8 cellular contexts compared by ENCODE assay signal in genomic region chr22:42270512-42271190, GRCh38. TPM values are rescaled to one million over a fixed set of nuclear protein-coding genes. Genes with fewer than 3 reads are reported as not detected.
DNase-seq lines count a peak whose midpoint lies in the region; ATAC-seq and TF ChIP-seq lines count a peak whose summit lies in the region.

Gene TCF20, minus strand, starts transcription at chr22:42270653. Its CDS starts 55,348 bp downstream, at chr22:42215305.

- WGBS in ectodermal cell, 2 experiments = 20 to 21% methylated on average over 90 of the region's 90 CpGs
- WGBS in lung, 2 donors = 7 to 14% methylated on average over 45 to 90 of the region's 90 CpGs

- H3K9me3 ChIP-seq in ectodermal cell (ENCODE audit: control insufficient read depth, low read length) (no peaks in the 10 kb centered on the region), lung (ENCODE audit: control insufficient read depth in 2 of 2, insufficient read depth in 1 of 2, low read length in 1 of 2) (no peaks in the 10 kb centered on the region)

- H3K4me3 Mint-ChIP-seq in activated CD8-positive, alpha-beta T cell treated with anti-CD3 and anti-CD28 coated beads for 36 hours = peak within 1 kb of the TSS; percentile 91

- H3K9me3 Mint-ChIP-seq in activated CD8-positive, alpha-beta T cell treated with anti-CD3 and anti-CD28 coated beads for 36 hours = no peaks in the 10 kb centered on the region

- H3K27ac Mint-ChIP-seq in activated CD8-positive, alpha-beta T cell treated with anti-CD3 and anti-CD28 coated beads for 36 hours = peak within 1 kb of the TSS; percentile 73

- H3K36me3 Mint-ChIP-seq in activated CD8-positive, alpha-beta T cell treated with anti-CD3 and anti-CD28 coated beads for 36 hours (ENCODE audit: low read depth) = peaks cover 20% of the 10 kb centered on the region

- intact Hi-C loops in activated CD8-positive, alpha-beta T cell treated with anti-CD3 and anti-CD28 coated beads for 36 hours (cut with micrococcal nuclease) = no loop called here

- POLR2A ChIA-PET in activated CD8-positive, alpha-beta T cell treated with anti-CD3 and anti-CD28 coated beads for 36 hours (lab: Charles Lee) = no interaction called here

- H3K4me1 ChIP-seq in ectodermal cell (ENCODE audit: control insufficient read depth, insufficient read depth, low read length) (peaks cover 33% of the 10 kb centered on the region), lung (ENCODE audit: control insufficient read depth in 2 of 2, insufficient read depth in 2 of 2, low read length in 2 of 2) (peaks cover 0 to 4% of the 10 kb centered on the region in 2 donors)

- H3K27me3 Mint-ChIP-seq in activated CD8-positive, alpha-beta T cell treated with anti-CD3 and anti-CD28 coated beads for 36 hours = no peaks in the 10 kb centered on the region

- ATAC-seq in GM18907 (IDR thresholded peaks at IDR 0.05; ENCODE audit: unreplicated experiment) (peak; percentile 63), HG03159 (IDR thresholded peaks at IDR 0.05; ENCODE audit: unreplicated experiment) (peak; percentile 61), lung (ENCODE audit: insufficient read depth, low FRiP score) (peak; percentile 73)
- peak; percentile 82 for ATAC-seq in activated CD8-positive, alpha-beta T cell treated with anti-CD3 and anti-CD28 coated beads for 36 hours

- peaks cover 30% of the 10 kb centered on the region for H3K4me1 Mint-ChIP-seq in activated CD8-positive, alpha-beta T cell treated with anti-CD3 and anti-CD28 coated beads for 36 hours (ENCODE audit: low read depth)

- TF ChIP-seq CTCF in activated CD8-positive, alpha-beta T cell treated with anti-CD3 and anti-CD28 coated beads for 36 hours (IDR thresholded peaks at IDR 0.05) = no peak
- TF ChIP-seq CTCF in lung (IDR thresholded peaks at IDR 0.05; ENCODE audit: control extremely low read depth, extremely low read depth) = no peak

- H3K4me3 ChIP-seq in ectodermal cell (ENCODE audit: insufficient read depth, low read depth, low read length) = peak within 1 kb of the TSS; percentile 83
- H3K4me3 ChIP-seq in lung = peak within 1 kb of the TSS; percentile 98

- peak; percentile 95 for DNase-seq in AG08396 (ENCODE audit: low spot score)
- DNase-seq in NCI-H748 (lab: John Stamatoyannopoulos, UW; ENCODE audit: unreplicated experiment) = peak; percentile 89
- DNase-seq in activated CD8-positive, alpha-beta T cell treated with anti-CD3 and anti-CD28 coated beads for 36 hours = peak; percentile 83
- peak; percentile 79 for DNase-seq in lung (ENCODE audit: low spot score)
- DNase-seq in stimulated activated CD4-positive, alpha-beta T cell treated with anti-CD3 and anti-CD28 coated beads, TNF-alpha, amount 100 ng/mL, for 24 hours (ENCODE audit: low read depth in 3 of 3) = peak; percentile 56 to 77 (median 58)

- H3K27me3 ChIP-seq in ectodermal cell (ENCODE audit: control insufficient read depth, insufficient read depth, low read length, poor library complexity, severe bottlenecking) = no peaks in the 10 kb centered on the region
- H3K27me3 ChIP-seq in lung (ENCODE audit: control insufficient read depth, insufficient read depth) = no peaks in the 10 kb centered on the region

- H3K27ac ChIP-seq in ectodermal cell (ENCODE audit: insufficient read depth, low read depth, low read length, poor library complexity, severe bottlenecking) (no peak within 1 kb of the TSS), lung (ENCODE audit: low read depth in 1 of 2, low read length in 1 of 2) (peak within 1 kb of the TSS; percentile 72 to 92)

- H3K36me3 ChIP-seq in ectodermal cell (ENCODE audit: control insufficient read depth, insufficient read depth, low read length) (no peaks in the 10 kb centered on the region), lung (ENCODE audit: control insufficient read depth in 2 of 2, insufficient read depth in 2 of 2, low read length in 2 of 2) (no peaks in the 10 kb centered on the region)

- CTCF ChIA-PET in activated CD8-positive, alpha-beta T cell treated with anti-CD3 and anti-CD28 coated beads for 36 hours (lab: Charles Lee) = no interaction called here

RNA-seq across cellular contexts. Expression of gene TCF20, which starts in this region (rescaled TPM):
- total RNA-seq in activated CD8-positive, alpha-beta T cell treated with anti-CD3 and anti-CD28 coated beads for 36 hours = 10 to 100 TPM; 58.7 to 58.9 TPM
- 36.7 TPM for polyA plus RNA-seq in ectodermal cell (2013, experiment 1 of 4)
- 40.7 TPM for polyA plus RNA-seq in ectodermal cell (2013, experiment 2 of 4)
- polyA plus RNA-seq in ectodermal cell (2013, experiment 3 of 4) = 27.6 TPM
- polyA plus RNA-seq in ectodermal cell (2013, experiment 4 of 4) = 29.2 TPM
- total RNA-seq in lung = 10 to 100 TPM; 31.4 to 41.5 TPM
- polyA plus RNA-seq in lung = 10 to 100 TPM in 1 of 2 donors, 1 to 10 TPM in 1; 9.7 to 13.9 TPM
